Comparison of ENCODE assay signal across 21 cellular contexts in the genomic region with DNA sequence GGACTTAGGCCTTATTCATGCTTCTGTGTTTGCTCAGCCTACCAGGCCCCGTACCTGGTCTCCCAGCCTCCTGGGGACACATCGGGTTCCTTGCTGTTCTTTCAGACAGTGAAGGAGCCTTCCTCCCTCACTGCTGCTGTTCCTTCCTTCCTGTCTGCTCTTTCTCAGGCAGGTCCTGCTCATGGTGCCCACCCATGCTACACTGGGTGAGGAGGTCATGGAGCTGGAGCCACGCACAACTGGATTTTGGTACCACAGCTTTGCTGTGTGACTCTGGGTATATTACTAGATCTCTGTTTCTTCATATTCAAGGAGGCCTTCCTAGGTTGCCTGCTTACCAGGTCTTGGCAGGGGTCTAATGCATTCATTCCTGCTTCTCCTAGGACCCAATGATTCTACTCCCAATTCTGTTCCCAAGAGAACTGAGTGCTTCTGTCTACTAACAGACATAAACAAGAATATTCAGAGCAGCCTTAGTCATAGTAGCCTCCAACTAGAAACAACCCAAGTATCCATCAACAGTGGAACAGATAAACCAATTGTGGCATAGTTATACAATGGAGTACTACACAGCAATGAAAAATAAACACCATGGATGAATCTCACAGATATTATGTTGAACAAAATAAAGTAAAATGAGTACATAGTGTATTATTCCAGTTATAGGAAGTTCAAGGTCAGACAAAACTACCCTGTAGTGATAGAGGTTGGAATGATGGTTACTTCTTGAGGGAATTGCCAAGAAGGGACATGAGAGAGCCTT.
A peak's percentile ranks its signal among the peaks of the same experiment; 100 is the strongest.
DNase-seq lines count a peak whose midpoint lies in the region; ATAC-seq, FAIRE-seq and TF ChIP-seq lines count a peak whose summit lies in the region.
"Had no signal": no experiment of that assay in that cellular context is flagged by ENCODE, and none has a peak within 500 bp of the region (broad histone marks: within the 10 kb centered on the region; RNA-seq: fewer than 3 reads in every experiment).

No MANE protein-coding gene starts in this region.

- H3K27ac Mint-ChIP-seq in natural killer cell (peak overlapping the region; percentile 45 to 74), brain (peak overlapping the region in 4 of 5 experiments; percentile 27 to 97 (median 86)), immature natural killer cell (peak overlapping the region in 5 of 6 donors; percentile 39 to 81 (median 77))
- peak overlapping the region in 1 of 2 donors; percentile 72 for H3K27ac Mint-ChIP-seq in natural killer cell treated with Interleukin-12 subunit alpha and Interleukin-12 subunit beta and Interleukin-15 and Interleukin-18, amount 100 ng/mL, for 72 hours
- H3K27ac Mint-ChIP-seq in stimulated activated effector memory CD8-positive, alpha-beta T cell treated with anti-CD3 and anti-CD28 coated beads, Interleukin-12 subunit alpha, Interleukin-12 subunit beta, amount 100 ng/mL, for 72 hours: peak overlapping the region; percentile 52
- H3K27ac Mint-ChIP-seq: IgD-negative memory B cell had no signal

- no peak for DNase-seq in natural killer cell
- DNase-seq in natural killer cell treated with Interleukin-12 subunit alpha and Interleukin-12 subunit beta and Interleukin-15 and Interleukin-18, amount 100 ng/mL, for 72 hours (ENCODE audit: low spot score): no peak
- no peak for DNase-seq in immature natural killer cell
- DNase-seq in stimulated activated effector memory CD8-positive, alpha-beta T cell treated with anti-CD3 and anti-CD28 coated beads, Interleukin-12 subunit alpha, Interleukin-12 subunit beta, amount 100 ng/mL, for 72 hours (ENCODE audit: low spot score in 2 of 2): no peak
- DNase-seq in RCC 7860 (ENCODE audit: low spot score): no peak
- no peak for DNase-seq in hepatic stellate cell (ENCODE audit: low spot score)
- DNase-seq: CD4-positive, alpha-beta memory T cell; DMS53; EL; Kasumi-1; MG63; NCI-H1048; NCI-H1436; NCI-H2029; NCI-H345; NCI-H524 treated with DMSO at 0.1 percent for 48 hours; PC-3 had no signal

- TF ChIP-seq CTCF in natural killer cell (IDR thresholded peaks at IDR 0.05) (no peak), brain (conservative IDR thresholded peaks at IDR 0.05) (no peak)

- ATAC-seq in natural killer cell (no peak), HG02885 (IDR thresholded peaks at IDR 0.05; ENCODE audit: poor library complexity, unreplicated experiment) (no peak)
- no peak for ATAC-seq in natural killer cell treated with Interleukin-12 subunit alpha and Interleukin-12 subunit beta and Interleukin-15 and Interleukin-18, amount 100 ng/mL, for 72 hours
- ATAC-seq in stimulated activated effector memory CD8-positive, alpha-beta T cell treated with anti-CD3 and anti-CD28 coated beads, Interleukin-12 subunit alpha, Interleukin-12 subunit beta, amount 100 ng/mL, for 72 hours: no peak
- ATAC-seq: GM12878, PC-3 had no signal

- no peak for FAIRE-seq in RCC 7860 (lab: Jason Lieb, UNC)
- FAIRE-seq: GM12878 had no signal

- no peak overlapping the region for H3K4me3 Mint-ChIP-seq in natural killer cell
- H3K4me3 Mint-ChIP-seq in natural killer cell treated with Interleukin-12 subunit alpha and Interleukin-12 subunit beta and Interleukin-15 and Interleukin-18, amount 100 ng/mL, for 72 hours: no peak overlapping the region
- H3K4me3 Mint-ChIP-seq in brain: no peak overlapping the region
- no peak overlapping the region for H3K4me3 Mint-ChIP-seq in immature natural killer cell
- H3K4me3 Mint-ChIP-seq in stimulated activated effector memory CD8-positive, alpha-beta T cell treated with anti-CD3 and anti-CD28 coated beads, Interleukin-12 subunit alpha, Interleukin-12 subunit beta, amount 100 ng/mL, for 72 hours: no peak overlapping the region
- H3K4me3 Mint-ChIP-seq: CD4-positive, alpha-beta memory T cell had no signal

- H3K36me3 Mint-ChIP-seq in natural killer cell: no peaks in the 10 kb centered on the region
- no peaks in the 10 kb centered on the region for H3K36me3 Mint-ChIP-seq in natural killer cell treated with Interleukin-12 subunit alpha and Interleukin-12 subunit beta and Interleukin-15 and Interleukin-18, amount 100 ng/mL, for 72 hours
- peaks cover 8% of the 10 kb centered on the region for H3K36me3 Mint-ChIP-seq in brain
- H3K36me3 Mint-ChIP-seq in immature natural killer cell: peaks cover 0 to 5% (median 4%) of the 10 kb centered on the region in 3 donors
- peaks cover 26% of the 10 kb centered on the region for H3K36me3 Mint-ChIP-seq in stimulated activated effector memory CD8-positive, alpha-beta T cell treated with anti-CD3 and anti-CD28 coated beads, Interleukin-12 subunit alpha, Interleukin-12 subunit beta, amount 100 ng/mL, for 72 hours
- H3K36me3 Mint-ChIP-seq: IgD-negative memory B cell had no signal

- H3K27me3 Mint-ChIP-seq in natural killer cell (ENCODE audit: low read depth in 2 of 2): no peaks in the 10 kb centered on the region
- H3K27me3 Mint-ChIP-seq in natural killer cell treated with Interleukin-12 subunit alpha and Interleukin-12 subunit beta and Interleukin-15 and Interleukin-18, amount 100 ng/mL, for 72 hours: no peaks in the 10 kb centered on the region
- H3K27me3 Mint-ChIP-seq in brain: no peaks in the 10 kb centered on the region
- H3K27me3 Mint-ChIP-seq in immature natural killer cell (ENCODE audit: low read depth in 3 of 3): peaks cover 0 to 5% (median 3%) of the 10 kb centered on the region in 3 donors
- H3K27me3 Mint-ChIP-seq: CD4-positive, alpha-beta memory T cell; IgD-negative memory B cell had no signal

- H3K4me1 Mint-ChIP-seq in natural killer cell (peaks cover 59 to 69% of the 10 kb centered on the region in 2 donors), brain (peaks cover 81% of the 10 kb centered on the region), immature natural killer cell (peaks cover 54 to 66% of the 10 kb centered on the region in 2 donors)
- peaks cover 24 to 48% of the 10 kb centered on the region in 2 donors for H3K4me1 Mint-ChIP-seq in natural killer cell treated with Interleukin-12 subunit alpha and Interleukin-12 subunit beta and Interleukin-15 and Interleukin-18, amount 100 ng/mL, for 72 hours (ENCODE audit: low read depth in 2 of 2)
- H3K4me1 Mint-ChIP-seq in stimulated activated effector memory CD8-positive, alpha-beta T cell treated with anti-CD3 and anti-CD28 coated beads, Interleukin-12 subunit alpha, Interleukin-12 subunit beta, amount 100 ng/mL, for 72 hours: peaks cover 69% of the 10 kb centered on the region

- H3K9me3 Mint-ChIP-seq in natural killer cell (no peaks in the 10 kb centered on the region), brain (no peaks in the 10 kb centered on the region), immature natural killer cell (no peaks in the 10 kb centered on the region)
- H3K9me3 Mint-ChIP-seq in natural killer cell treated with Interleukin-12 subunit alpha and Interleukin-12 subunit beta and Interleukin-15 and Interleukin-18, amount 100 ng/mL, for 72 hours: no peaks in the 10 kb centered on the region
- peaks cover 2% of the 10 kb centered on the region for H3K9me3 Mint-ChIP-seq in stimulated activated effector memory CD8-positive, alpha-beta T cell treated with anti-CD3 and anti-CD28 coated beads, Interleukin-12 subunit alpha, Interleukin-12 subunit beta, amount 100 ng/mL, for 72 hours
- H3K9me3 Mint-ChIP-seq: CD4-positive, alpha-beta memory T cell had no signal

- intact Hi-C loops in natural killer cell (cut with micrococcal nuclease): no loop called here
